ENCODE assay signal across 24 cellular contexts in the genomic region with DNA sequence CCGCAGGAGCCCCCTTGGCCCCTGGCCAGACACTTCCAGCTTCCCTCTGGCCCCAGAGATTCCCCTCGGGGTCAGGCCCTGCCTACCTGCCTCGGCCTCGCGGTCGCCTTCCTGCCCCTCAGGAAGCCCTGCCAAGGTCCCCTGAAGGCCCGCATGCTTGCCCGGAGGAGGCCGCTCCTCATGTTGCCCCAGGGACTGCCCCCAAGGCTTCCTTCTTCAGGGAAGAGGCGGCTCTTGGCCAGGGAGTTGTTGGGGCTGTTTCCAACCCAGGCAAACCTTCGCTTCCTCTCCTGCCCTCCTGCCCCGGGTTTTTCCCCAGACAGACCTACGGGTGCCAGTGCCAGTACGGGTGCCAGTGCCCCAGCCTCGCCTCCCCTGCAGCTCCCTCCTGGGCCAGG. TPM values are rescaled to one million over a fixed set of nuclear protein-coding genes. Genes with fewer than 3 reads are reported as not detected.
DNase-seq lines count a peak whose midpoint lies in the region; ATAC-seq, FAIRE-seq and TF ChIP-seq lines count a peak whose summit lies in the region.
"Had no signal": no experiment of that assay in that cellular context is flagged by ENCODE, and none has a peak within 500 bp of the region (broad histone marks: within the 10 kb centered on the region; RNA-seq: fewer than 3 reads in every experiment).

No MANE protein-coding gene starts in this region.

- DNase-seq in PC-9 (no peak), kidney (peak; percentile 65), neuronal stem cell (ENCODE audit: low spot score) (no peak), GM12891 (ENCODE audit: insufficient read length, low spot score) (no peak), GM19238 (ENCODE audit: insufficient read length, low spot score) (no peak), upper lobe of right lung (no peak)
- DNase-seq in activated CD8-positive, alpha-beta memory T cell treated with anti-CD3 and anti-CD28 coated beads, Interleukin-2, amount 50 U/mL, for 48 hours = no peak
- DNase-seq: AML-193, COR-L47, DMS 273 treated with DMSO at 0.1 percent for 48 hours, DMS53, DND-41, EL, HCEC 1CT, IMR-90, KBM-7 had no signal

- H2BK5ac ChIP-seq in neuronal stem cell (ENCODE audit: low read length) = peak overlapping the region; percentile 60

- POLR2A ChIA-PET in PC-9 (lab: Charles Lee; ENCODE audit: unreplicated experiment) = interaction anchor here (0.7 kb wide), 1 partner anchor 9 kb away, joined by 3 read pairs; no protein-coding TSS in a partner anchor

- H2AFZ ChIP-seq in PC-9 (no peak overlapping the region), neuronal stem cell (ENCODE audit: low read length) (no peak overlapping the region)

- no peaks in the 10 kb centered on the region for H4K20me1 ChIP-seq in BLaER1
- H4K20me1 ChIP-seq in PC-9 (ENCODE audit: insufficient read depth) = no peaks in the 10 kb centered on the region

- no peak overlapping the region for H4K8ac ChIP-seq in neuronal stem cell (ENCODE audit: low read depth, low read length)

- TF ChIP-seq CTCF in PC-9 (conservative IDR thresholded peaks at IDR 0.05) = no peak
- TF ChIP-seq CTCF in kidney (IDR thresholded peaks at IDR 0.05; ENCODE audit: borderline replicate concordance, extremely low read depth, insufficient read depth) = no peak
- no peak for TF ChIP-seq CTCF in upper lobe of right lung (IDR thresholded peaks at IDR 0.05)

- peak overlapping the region; percentile 69 for H2BK15ac ChIP-seq in neuronal stem cell (ENCODE audit: low read length)

- H3K9me2 ChIP-seq in PC-9 (ENCODE audit: insufficient read depth) = no peaks in the 10 kb centered on the region

- peaks cover 48% of the 10 kb centered on the region for H3K79me2 ChIP-seq in PC-9 (ENCODE audit: low read depth)

- no peak overlapping the region for H4K91ac ChIP-seq in neuronal stem cell (ENCODE audit: low read depth, low read length, poor library complexity)

- H3K9ac ChIP-seq in BLaER1 = peak overlapping the region; percentile 41; the same call in 1 of the 2 replicates
- no peak overlapping the region for H3K9ac ChIP-seq in kidney (ENCODE audit: low read length in 2 of 2)
- no peak overlapping the region for H3K9ac ChIP-seq in neuronal stem cell (ENCODE audit: low read depth, low read length, poor library complexity)

- no peak overlapping the region for H3K14ac ChIP-seq in neuronal stem cell (ENCODE audit: low read length)

- no peak overlapping the region for H2BK12ac ChIP-seq in neuronal stem cell (ENCODE audit: low read length)

- peak overlapping the region; percentile 35 for H3K18ac ChIP-seq in neuronal stem cell (ENCODE audit: low read length)

- H3K4ac ChIP-seq in neuronal stem cell (ENCODE audit: low read length) = no peak overlapping the region

- no peak for FAIRE-seq in kidney (lab: Jason Lieb, UNC)
- FAIRE-seq in GM12891 (lab: Jason Lieb, UNC) = no peak
- FAIRE-seq: A549, GM12878, HTR-8/SVneo had no signal

- peaks cover 52% of the 10 kb centered on the region for H3F3A ChIP-seq in PC-9 (ENCODE audit: insufficient read depth, low read depth)

- no TSS peak for BruUV-seq in PC-9 (replicated peaks; lab: Mats Ljungman, UMichigan)

- no peak for ATAC-seq in upper lobe of right lung
- ATAC-seq: A549, GM12878 had no signal

- H3K4me3 ChIP-seq in BLaER1 (0 out of 2 replicates have a peak overlapping the region, but pooled peaks have one; percentile 18), PC-9 (no peak overlapping the region), kidney (ENCODE audit: low read length in 2 of 2) (no peak overlapping the region), neuronal stem cell (ENCODE audit: low read length in 2 of 2) (no peak overlapping the region), upper lobe of right lung (no peak overlapping the region)
- H3K4me3 ChIP-seq: A549, GM12878 had no signal

- H3K27me3 ChIP-seq in BLaER1 = no peaks in the 10 kb centered on the region
- H3K27me3 ChIP-seq in PC-9 (ENCODE audit: insufficient read depth, low read depth) = no peaks in the 10 kb centered on the region
- peaks cover 0 to 25% (median 0%) of the 10 kb centered on the region in 3 experiments for H3K27me3 ChIP-seq in neuronal stem cell (ENCODE audit: control insufficient read depth in 3 of 3, insufficient read depth in 3 of 3, low read depth in 1 of 3, low read length in 3 of 3)
- H3K27me3 ChIP-seq in upper lobe of right lung = no peaks in the 10 kb centered on the region

- H3K9me3 ChIP-seq in BLaER1 (peaks cover 4% of the 10 kb centered on the region; the same call in 1 of the 2 replicates), PC-9 (ENCODE audit: insufficient read depth, low read depth) (no peaks in the 10 kb centered on the region), kidney (ENCODE audit: control insufficient read depth in 1 of 2, low read length in 2 of 2) (no peaks in the 10 kb centered on the region), neuronal stem cell (replicated peaks in 1 of 2; ENCODE audit: control insufficient read depth in 2 of 2, insufficient read depth in 1 of 2, low read depth in 1 of 2, low read length in 2 of 2) (no peaks in the 10 kb centered on the region), upper lobe of right lung (no peaks in the 10 kb centered on the region)
- H3K9me3 ChIP-seq: A549 had no signal

- H3K4me2 ChIP-seq in BLaER1 (peak overlapping the region; percentile 81), PC-9 (peak overlapping the region; percentile 26; the same call in 1 of the 2 replicates), neuronal stem cell (ENCODE audit: insufficient read depth, low read length, poor library complexity, severe bottlenecking) (no peak overlapping the region)
- H3K4me2 ChIP-seq: A549 had no signal

- CTCF ChIA-PET in PC-9 (lab: Charles Lee) = no interaction called here

- no CpG with 5 or more reads among the region's 15 CpGs for WGBS in neuronal stem cell (ENCODE audit: extremely low coverage in 2 of 2, insufficient read length in 2 of 2, insufficient replicate concordance in 1 of 2), 2 donors

- peak overlapping the region; percentile 34 for H2AK5ac ChIP-seq in neuronal stem cell (ENCODE audit: low read depth, low read length)

- no peaks in the 10 kb centered on the region for H3K79me1 ChIP-seq in neuronal stem cell (ENCODE audit: low read depth, low read length)

- TF ChIP-seq POLR2A in GM12891 (IDR thresholded peaks at IDR 0.05; ENCODE audit: low read depth, low read length) = no peak

- H3K23ac ChIP-seq in neuronal stem cell (ENCODE audit: low read depth, low read length, poor library complexity) = no peak overlapping the region

- H3K4me1 ChIP-seq in BLaER1 (peaks cover 44% of the 10 kb centered on the region), PC-9 (replicated peaks; ENCODE audit: insufficient read depth) (peaks cover 42% of the 10 kb centered on the region), kidney (ENCODE audit: control insufficient read depth in 1 of 2, insufficient read depth in 1 of 2, low read depth in 1 of 2, low read length in 2 of 2) (no peaks in the 10 kb centered on the region), neuronal stem cell (ENCODE audit: control insufficient read depth in 2 of 2, insufficient read depth in 1 of 2, low read depth in 1 of 2, low read length in 2 of 2) (no peaks in the 10 kb centered on the region), upper lobe of right lung (no peaks in the 10 kb centered on the region)
- H3K4me1 ChIP-seq: A549 had no signal

- H3K36me3 ChIP-seq in BLaER1 (no peaks in the 10 kb centered on the region), PC-9 (ENCODE audit: low read depth) (peaks cover 29% of the 10 kb centered on the region), kidney (ENCODE audit: control insufficient read depth in 1 of 2, insufficient read depth in 2 of 2, low read length in 2 of 2) (no peaks in the 10 kb centered on the region), neuronal stem cell (replicated peaks in 1 of 2; ENCODE audit: control insufficient read depth in 2 of 2, insufficient read depth in 2 of 2, low read length in 2 of 2) (no peaks in the 10 kb centered on the region), upper lobe of right lung (no peaks in the 10 kb centered on the region)

- H2BK120ac ChIP-seq in neuronal stem cell (ENCODE audit: low read depth, low read length) = no peak overlapping the region

- peak overlapping the region; percentile 78 for H3K27ac ChIP-seq in BLaER1
- H3K27ac ChIP-seq in PC-9 = peak overlapping the region; percentile 74
- H3K27ac ChIP-seq in kidney (ENCODE audit: low read depth in 2 of 2, low read length in 2 of 2) = no peak overlapping the region
- no peak overlapping the region for H3K27ac ChIP-seq in neuronal stem cell (replicated peaks; ENCODE audit: low read length)
- H3K27ac ChIP-seq in upper lobe of right lung = no peak overlapping the region
- H3K27ac ChIP-seq: 22Rv1, A549 had no signal

- intact Hi-C loops in PC-9 (cut with micrococcal nuclease; ENCODE audit: unreplicated experiment) = no loop called here
- intact Hi-C loops in kidney (cut with DNase I) = no loop called here
- intact Hi-C loops in upper lobe of right lung (cut with DNase I) = no loop called here

TF ChIP-seq in GM12891, 5 proteins besides CTCF, POLR2A, EP300 and RAD21:
- TF ChIP-seq TAF1 (IDR thresholded peaks at IDR 0.05; ENCODE audit: low read depth, low read length) (no peak), SPI1 (IDR thresholded peaks at IDR 0.05; ENCODE audit: low read depth, low read length) (no peak), PAX5 (IDR thresholded peaks at IDR 0.05; ENCODE audit: insufficient read depth, low read length, severe bottlenecking) (no peak), POLR2AphosphoS5 (IDR thresholded peaks at IDR 0.05; ENCODE audit: low read depth, low read length) (no peak), POU2F2 (IDR thresholded peaks at IDR 0.05; ENCODE audit: low read depth, low read length) (no peak)

RNA-seq across cellular contexts. Expression of a gene that starts 13.5 kb away (rescaled TPM):
- total RNA-seq in PC-9 (2021) (63.7 and 84.4 TPM in 2 replicates), kidney (0.19 TPM), upper lobe of right lung (1.1 TPM)
- polyA plus RNA-seq in kidney (ENCODE audit: insufficient read depth, low read depth, low replicate concordance) = not detected
- 0.03 TPM for polyA plus RNA-seq in neuronal stem cell (2013, experiment 1 of 2)
- not detected for polyA plus RNA-seq in neuronal stem cell (2013, experiment 2 of 2)
- 1.2 TPM for polyA plus RNA-seq in GM12891 (2012; ENCODE audit: low read depth, missing spikeins)
- total RNA-seq: H4, IMR-90 had no signal
- polyA plus RNA-seq: BJ; CD8-positive, alpha-beta memory T cell; IMR-90 had no signal

Comparison
In these comparisons a context has a peak if more than half of its experiments do, and no peak if none do; other contexts are left out.
1. H3K27ac ChIP-seq: peak in BLaER1 (single experiment) and PC-9 (single experiment); none in kidney (0 of 2), neuronal stem cell (single experiment) and upper lobe of right lung (single experiment).
2. RNA of a gene that starts 13.5 kb away (total RNA-seq): 63.7 to 84.4 TPM in PC-9; 1.1 TPM in upper lobe of right lung (single experiment) and 0.19 TPM in kidney (single experiment); every median in the first group is over 10 times any median in the second.